Comparison of ENCODE assay signal across 18 cellular contexts in genomic region chr16:50096791-50097190, GRCh38. TPM values are rescaled to one million over a fixed set of nuclear protein-coding genes. Genes with fewer than 3 reads are reported as not detected.
DNase-seq lines count a peak whose midpoint lies in the region; ATAC-seq and TF ChIP-seq lines count a peak whose summit lies in the region.
"Had no signal": no experiment of that assay in that cellular context is flagged by ENCODE, and none has a peak within 500 bp of the region (broad histone marks: within the 10 kb centered on the region; RNA-seq: fewer than 3 reads in every experiment).

No MANE protein-coding gene starts in this region.

- TF ChIP-seq CTCF in fibroblast of the aortic adventitia (IDR thresholded peaks at IDR 0.05; ENCODE audit: insufficient read depth, low read length), result no peak

- no peak overlapping the region for H2AFZ ChIP-seq in GM23248

- in situ Hi-C loops in ACHN (cut with HindIII; ENCODE audit: low pct_ligation_motif_present, low pct_unique_long_range_greater_than_20kb, low sequenced_read_pairs), result no loop called here
- in situ Hi-C loops in GM23248 (cut with MboI), result no loop called here

- H4K20me1 ChIP-seq in GM23248 (ENCODE audit: insufficient read depth), result no peaks in the 10 kb centered on the region

- H3K9ac ChIP-seq in GM23248, result peak overlapping the region; percentile 23; the same call in 1 of the 2 replicates
- H3K9ac ChIP-seq: KMS-11 had no signal

- no peak for ATAC-seq in HG03045 (IDR thresholded peaks at IDR 0.05; ENCODE audit: unreplicated experiment)
- ATAC-seq: activated CD4-positive, alpha-beta T cell treated with anti-CD3 and anti-CD28 coated beads for 36 hours; left cardiac atrium; right cardiac atrium; Right ventricle myocardium inferior had no signal

- peaks cover 18% of the 10 kb centered on the region; the same call in 1 of the 2 replicates for H3K36me3 ChIP-seq in GM23248 (ENCODE audit: low read depth)

- WGBS in GM23248 (ENCODE audit: low coverage in 1 of 2, low lambda C conversion rate in 2 of 2, missing lambda C conversion rate in 2 of 2), 2 experiments, result 5 to 9% methylated on average over 3 of the region's 3 CpGs

- peaks cover 43% of the 10 kb centered on the region for H3F3A ChIP-seq in GM23248 (ENCODE audit: insufficient read depth)

- no peaks in the 10 kb centered on the region for H3K9me2 ChIP-seq in GM23248 (ENCODE audit: insufficient read depth)

- H3K4me1 ChIP-seq in GM23248 (ENCODE audit: insufficient read depth), result peaks cover 36% of the 10 kb centered on the region

- no peaks in the 10 kb centered on the region for H3K27me3 ChIP-seq in GM23248 (replicated peaks; ENCODE audit: insufficient read depth)

- DNase-seq in ACHN (peak; percentile 45), GM23248 (peak; percentile 88), amniotic epithelial cell (ENCODE audit: low read depth) (peak; percentile 21), fibroblast of the aortic adventitia (ENCODE audit: low read depth) (peak; percentile 23), HT-29 (ENCODE audit: low spot score) (no peak), T-helper 2 cell (no peak)
- DNase-seq in activated CD8-positive, alpha-beta memory T cell treated with anti-CD3 and anti-CD28 coated beads, Interleukin-2, amount 50 U/mL, for 4 hours, result no peak
- DNase-seq: activated CD4-positive, alpha-beta T cell treated with anti-CD3 and anti-CD28 coated beads for 36 hours; activated gamma-delta T cell; anterior cingulate cortex; erythroblast; left cardiac atrium; NCI-H1417 treated with DMSO at 0.1 percent for 48 hours; right cardiac atrium; stimulated activated CD4-positive, alpha-beta T cell treated with anti-CD3 and anti-CD28 coated beads, Interleukin-1b, Interleukin-23, amount 100 ng/mL, for 48 hours had no signal

- peak overlapping the region; percentile 76 for H3K27ac ChIP-seq in GM23248
- H3K27ac ChIP-seq: KMS-11 had no signal

- H3K4me2 ChIP-seq in GM23248 (ENCODE audit: unreplicated experiment), result peak overlapping the region; percentile 13
- H3K4me2 ChIP-seq: KMS-11 had no signal

- H3K9me3 ChIP-seq in GM23248 (ENCODE audit: low read depth), result no peaks in the 10 kb centered on the region

- no peak overlapping the region for H3K4me3 ChIP-seq in GM23248
- no peak overlapping the region for H3K4me3 ChIP-seq in fibroblast of the aortic adventitia (ENCODE audit: low read depth, low read length)

- H3K79me2 ChIP-seq in GM23248 (ENCODE audit: insufficient read depth), result no peaks in the 10 kb centered on the region

RNA-seq across cellular contexts. Expression of gene HEATR3, which starts 31.0 kb away (rescaled TPM):
- total RNA-seq in GM23248 (2014; rRNA removed; shearing (Covaris generic)), result 17.8 and 25.1 TPM in 2 replicates
- polyA plus RNA-seq in GM23248 (2016; fragmentation: Nextera tagmentation; extraction: Ambion mirVana), result 5.6 and 5.7 TPM in 2 replicates
- total RNA-seq in fibroblast of the aortic adventitia (ENCODE audit: low replicate concordance), result 14.8 and 18.8 TPM in 2 replicates
- total RNA-seq in HT-29 (2014; rRNA removed; shearing (Covaris generic)), result 17.1 and 36.0 TPM in 2 replicates

RNA-seq across cellular contexts. Expression of gene TENT4B, which starts 56.3 kb away (rescaled TPM):
- 12.6 and 16.7 TPM in 2 replicates for total RNA-seq in GM23248 (2014; rRNA removed; shearing (Covaris generic))
- 7.4 and 7.8 TPM in 2 replicates for polyA plus RNA-seq in GM23248 (2016; fragmentation: Nextera tagmentation; extraction: Ambion mirVana)
- 3.8 and 9.7 TPM in 2 replicates for total RNA-seq in fibroblast of the aortic adventitia (ENCODE audit: low replicate concordance)
- total RNA-seq in HT-29 (2014; rRNA removed; shearing (Covaris generic)), result 4.7 and 5.3 TPM in 2 replicates

Comparison
In these comparisons a context has a peak if more than half of its experiments do, and no peak if none do; other contexts are left out.
1. DNase-seq: peak in ACHN (single experiment), GM23248 (single experiment), amniotic epithelial cell (single experiment) and fibroblast of the aortic adventitia (single experiment); none in activated CD8-positive, alpha-beta memory T cell treated with anti-CD3 and anti-CD28 coated beads, Interleukin-2, amount 50 U/mL, for 4 hours (single experiment), HT-29 (single experiment) and T-helper 2 cell (0 of 5).